In genomic region chr12:8687846-8688601, GRCh38 we compare ENCODE assay signal across 8 cellular contexts. TPM values are rescaled to one million over a fixed set of nuclear protein-coding genes. Genes with fewer than 3 reads are reported as not detected.
A peak's percentile ranks its signal among the peaks of the same experiment; 100 is the strongest.
DNase-seq lines count a peak whose midpoint lies in the region; ATAC-seq lines count a peak whose summit lies in the region.

No MANE protein-coding gene starts in this region.

- peak overlapping the region; percentile 29 for H3K27ac ChIP-seq in angular gyrus (ENCODE audit: low read depth, low read length)
- no peak overlapping the region for H3K27ac ChIP-seq in iPS-20b (ENCODE audit: low read length)

- peaks cover 42% of the 10 kb centered on the region for H3K4me1 ChIP-seq in iPS-20b (ENCODE audit: insufficient read depth, low read length)

- peak; percentile 87 for DNase-seq in Daoy (ENCODE audit: low read depth)
- peak; percentile 46 for DNase-seq in NCI-H146 (lab: John Stamatoyannopoulos, UW)
- peak; percentile 84 for DNase-seq in stromal cell of bone marrow (ENCODE audit: low read depth)
- no peak for DNase-seq in activated effector memory CD4-positive, alpha-beta T cell treated with anti-CD3 and anti-CD28 coated beads, Interleukin-2, amount 50 U/mL, for 16 hours
- no peak for DNase-seq in activated CD4-positive, alpha-beta T cell treated with anti-CD3 and anti-CD28 coated beads for 4 hours

- H3K4me3 ChIP-seq in iPS-20b (ENCODE audit: low read length): no peak overlapping the region

- no peaks in the 10 kb centered on the region for H3K27me3 ChIP-seq in iPS-20b (ENCODE audit: insufficient read depth, low read length)

- H3K9ac ChIP-seq in iPS-20b (ENCODE audit: low read depth, low read length): peak overlapping the region; percentile 9; the same call in 1 of the 2 replicates

- no peaks in the 10 kb centered on the region for H3K36me3 ChIP-seq in iPS-20b (ENCODE audit: insufficient read depth, low read depth, low read length)

- H3K9me3 ChIP-seq in iPS-20b (ENCODE audit: insufficient read depth, low read depth, low read length): no peaks in the 10 kb centered on the region

- ATAC-seq in GM18868 (IDR thresholded peaks at IDR 0.05; ENCODE audit: unreplicated experiment): no peak

RNA-seq across cellular contexts. Expression of gene RIMKLB, which starts 9.8 kb away (rescaled TPM):
- 21.3 and 22.3 TPM in 2 replicates for total RNA-seq in Daoy (2014; rRNA removed; shearing (Covaris generic))

RNA-seq across cellular contexts. Expression of gene MFAP5, which starts 25.4 kb away (rescaled TPM):
- total RNA-seq in Daoy (2014; rRNA removed; shearing (Covaris generic)): 1.1 and 3.9 TPM in 2 replicates

Comparison
In these comparisons a context has a peak if more than half of its experiments do, and no peak if none do; other contexts are left out.
1. DNase-seq: peak in Daoy (single experiment), NCI-H146 (single experiment) and stromal cell of bone marrow (single experiment); none in activated effector memory CD4-positive, alpha-beta T cell treated with anti-CD3 and anti-CD28 coated beads, Interleukin-2, amount 50 U/mL, for 16 hours (single experiment) and activated CD4-positive, alpha-beta T cell treated with anti-CD3 and anti-CD28 coated beads for 4 hours (0 of 2).